ENCODE assay signal across 8 cellular contexts in the genomic region with DNA sequence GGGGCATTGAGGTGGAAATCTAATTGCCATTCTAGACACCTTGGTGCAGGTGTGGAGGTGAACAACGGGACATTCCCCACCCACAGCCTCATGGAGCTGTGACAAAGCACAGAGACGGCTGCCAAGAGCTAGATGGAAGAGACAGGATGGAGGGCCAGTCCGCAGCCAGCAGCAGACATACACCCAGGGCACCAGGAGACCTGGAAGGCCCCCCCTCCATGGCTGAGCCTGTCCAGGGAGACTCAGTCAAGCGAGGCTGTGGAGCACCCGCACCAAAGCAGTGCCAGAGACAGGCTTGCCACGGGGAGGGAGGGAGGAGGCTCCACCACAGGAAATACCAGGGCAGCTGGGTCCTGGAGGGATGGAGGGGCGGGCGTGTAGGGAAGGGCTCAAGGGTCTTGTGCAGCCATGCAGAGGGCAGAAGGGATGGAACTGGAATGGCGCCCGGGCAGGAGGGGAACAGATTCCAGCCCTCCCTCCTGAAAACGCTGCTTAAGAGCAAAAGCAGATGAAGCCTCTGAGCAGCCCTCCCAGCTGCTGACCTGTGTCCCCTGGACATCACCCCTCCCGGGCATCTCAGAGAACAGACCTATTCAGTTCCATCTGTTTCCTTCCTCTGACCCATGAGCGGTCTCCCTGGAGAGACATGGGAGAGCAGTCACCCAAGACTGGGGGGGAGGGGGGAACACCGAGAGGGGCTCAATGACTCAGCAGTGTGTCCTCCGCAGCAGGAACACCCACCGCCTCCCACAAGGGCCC. TPM values are rescaled to one million over a fixed set of nuclear protein-coding genes. Genes with fewer than 3 reads are reported as not detected.
DNase-seq lines count a peak whose midpoint lies in the region; ATAC-seq and TF ChIP-seq lines count a peak whose summit lies in the region.
"Had no signal": no experiment of that assay in that cellular context is flagged by ENCODE, and none has a peak within 500 bp of the region (broad histone marks: within the 10 kb centered on the region; RNA-seq: fewer than 3 reads in every experiment).

No MANE protein-coding gene starts in this region.

- H4K20me1 ChIP-seq in GM23338 (replicated peaks; ENCODE audit: insufficient read depth) = peaks cover 50% of the 10 kb centered on the region

- no peaks in the 10 kb centered on the region for H3K36me3 ChIP-seq in GM23338 (ENCODE audit: insufficient read depth)
- H3K36me3 ChIP-seq in RWPE2 (ENCODE audit: low read depth) = no peaks in the 10 kb centered on the region

- H3K4me1 ChIP-seq in GM23338 (ENCODE audit: insufficient read depth) (peaks cover 35% of the 10 kb centered on the region), RWPE2 (ENCODE audit: insufficient read depth, poor library complexity, severe bottlenecking) (peaks cover 12% of the 10 kb centered on the region)

- H3K27me3 Mint-ChIP-seq in GM23338 (ENCODE audit: insufficient read depth, low read depth, poor library complexity) (peaks cover 14% of the 10 kb centered on the region), neural crest cell (ENCODE audit: low read depth) (no peaks in the 10 kb centered on the region)

- no peak overlapping the region for H2AFZ ChIP-seq in GM23338

- H3K36me3 Mint-ChIP-seq in GM23338 (ENCODE audit: low read depth) (peaks cover 3% of the 10 kb centered on the region; the same call in 1 of the 3 replicates), neural crest cell (ENCODE audit: low read depth) (no peaks in the 10 kb centered on the region)

- H3K27ac Mint-ChIP-seq in GM23338 = peak overlapping the region; percentile 95
- peak overlapping the region; percentile 95 for H3K27ac Mint-ChIP-seq in neural crest cell (ENCODE audit: unreplicated experiment)

- H3K79me2 ChIP-seq in GM23338 (replicated peaks; ENCODE audit: insufficient read depth) = peaks cover 100% of the 10 kb centered on the region

- H3K4me3 Mint-ChIP-seq in GM23338 (peak overlapping the region; percentile 55; the same call in 2 of the 3 replicates), neural crest cell (peak overlapping the region; percentile 67)

- H3K4me1 Mint-ChIP-seq in GM23338 (peaks cover 47% of the 10 kb centered on the region), neural crest cell (peaks cover 62% of the 10 kb centered on the region)

- peak overlapping the region; percentile 78; the same call in 1 of the 2 replicates for H3K27ac ChIP-seq in GM23338 (ENCODE audit: low read depth)
- peak overlapping the region; percentile 35 for H3K27ac ChIP-seq in RWPE2 (ENCODE audit: poor library complexity, severe bottlenecking)

- DNase-seq in GM23338 (ENCODE audit: low spot score) = peak; percentile 47
- DNase-seq in RWPE2 (ENCODE audit: low spot score) = no peak
- peak; percentile 35 for DNase-seq in epithelial cell of esophagus (ENCODE audit: low read depth)
- DNase-seq in neural crest cell (ENCODE audit: low read depth, low spot score) = peak; percentile 36
- DNase-seq in NK-92 treated with Interleukin-12 subunit alpha and Interleukin-12 subunit beta, amount 100 ng/mL, for 24 hours (lab: John Stamatoyannopoulos, UW) = no peak

- H3K9me2 ChIP-seq in GM23338 (ENCODE audit: insufficient read depth) = no peaks in the 10 kb centered on the region

- H3F3A ChIP-seq in GM23338 (replicated peaks; ENCODE audit: low read depth) = no peaks in the 10 kb centered on the region; the same call in 1 of the 2 replicates

- TF ChIP-seq CTCF in GM23338 (conservative IDR thresholded peaks at IDR 0.05; ENCODE audit: low read depth in 2 of 2) = no peak
- TF ChIP-seq CTCF in RWPE2 (IDR thresholded peaks at IDR 0.05; ENCODE audit: poor library complexity, severe bottlenecking) = no peak
- no peak for TF ChIP-seq CTCF in epithelial cell of esophagus (IDR thresholded peaks at IDR 0.05; ENCODE audit: insufficient read depth, low read depth, low read length, missing control alignments)
- no peak for TF ChIP-seq CTCF in neural crest cell (conservative IDR thresholded peaks at IDR 0.05)

- no peaks in the 10 kb centered on the region for H3K9me3 ChIP-seq in RWPE2 (ENCODE audit: severe bottlenecking)

- H3K9me3 Mint-ChIP-seq in GM23338 = no peaks in the 10 kb centered on the region
- H3K9me3 Mint-ChIP-seq in neural crest cell = no peaks in the 10 kb centered on the region

- H3K27me3 ChIP-seq in GM23338 (ENCODE audit: insufficient read depth) = no peaks in the 10 kb centered on the region
- no peaks in the 10 kb centered on the region for H3K27me3 ChIP-seq in RWPE2 (ENCODE audit: insufficient read depth, poor library complexity, severe bottlenecking)

- peak overlapping the region; percentile 73 for H3K4me2 ChIP-seq in GM23338

- H3K4me3 ChIP-seq in GM23338 = 0 out of 2 replicates have a peak overlapping the region, but pooled peaks have one; percentile 35
- no peak overlapping the region for H3K4me3 ChIP-seq in RWPE2 (ENCODE audit: severe bottlenecking)
- no peak overlapping the region for H3K4me3 ChIP-seq in epithelial cell of esophagus (ENCODE audit: low read length)

- ATAC-seq in GM23338 (peak; percentile 22), RWPE2 (ENCODE audit: low read depth) (peak; percentile 78), HG03039 (IDR thresholded peaks at IDR 0.05; ENCODE audit: unreplicated experiment) (no peak), HG02973 (IDR thresholded peaks at IDR 0.05; ENCODE audit: unreplicated experiment) (no peak)

TF ChIP-seq in GM23338, 12 proteins besides CTCF, POLR2A, EP300 and RAD21:
- TF ChIP-seq STAT1 (IDR thresholded peaks at IDR 0.05; ENCODE audit: unreplicated experiment) = no peak
- no peak for TF ChIP-seq JUNB (IDR thresholded peaks at IDR 0.05; ENCODE audit: unreplicated experiment)
- TF ChIP-seq CREB1 (CRISPR knock-in tag; IDR thresholded peaks at IDR 0.05; ENCODE audit: low read depth) = no peak
- TF ChIP-seq NANOG (IDR thresholded peaks at IDR 0.05; ENCODE audit: borderline replicate concordance) = no peak
- TF ChIP-seq, protein P1, sequence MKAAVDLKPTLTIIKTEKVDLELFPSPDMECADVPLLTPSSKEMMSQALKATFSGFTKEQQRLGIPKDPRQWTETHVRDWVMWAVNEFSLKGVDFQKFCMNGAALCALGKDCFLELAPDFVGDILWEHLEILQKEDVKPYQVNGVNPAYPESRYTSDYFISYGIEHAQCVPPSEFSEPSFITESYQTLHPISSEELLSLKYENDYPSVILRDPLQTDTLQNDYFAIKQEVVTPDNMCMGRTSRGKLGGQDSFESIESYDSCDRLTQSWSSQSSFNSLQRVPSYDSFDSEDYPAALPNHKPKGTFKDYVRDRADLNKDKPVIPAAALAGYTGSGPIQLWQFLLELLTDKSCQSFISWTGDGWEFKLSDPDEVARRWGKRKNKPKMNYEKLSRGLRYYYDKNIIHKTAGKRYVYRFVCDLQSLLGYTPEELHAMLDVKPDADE (IDR thresholded peaks at IDR 0.05) = no peak

RNA-seq across cellular contexts. Expression of a gene that starts 14.4 kb away (rescaled TPM):
- total RNA-seq in GM23338 (2014; rRNA removed; shearing (Covaris generic)) = 23.9 and 25.7 TPM in 2 replicates
- polyA plus RNA-seq in GM23338 (2016; fragmentation: Nextera tagmentation; extraction: Ambion mirVana) = 31.3 and 32.5 TPM in 2 replicates
- total RNA-seq in neural crest cell = 57.6 and 62.9 TPM in 2 replicates

RNA-seq across cellular contexts. Expression of a gene that starts 38.6 kb away (rescaled TPM):
- 0.66 TPM in 1 of 2 replicates, not detected in the other for total RNA-seq in GM23338 (2014; rRNA removed; shearing (Covaris generic))
- 0.42 and 0.73 TPM in 2 replicates for polyA plus RNA-seq in GM23338 (2016; fragmentation: Nextera tagmentation; extraction: Ambion mirVana)
- not detected in 2 replicates for total RNA-seq in neural crest cell
- total RNA-seq: T-helper 2 cell treated with Interferon-gamma antibody and Interleukin-4, amounts not matched to agents 100 ng/mL and 5 ng/mL, for 36 hours had no signal

RNA-seq across cellular contexts. Expression of a gene that starts 38.8 kb away (rescaled TPM):
- total RNA-seq in GM23338 (2014; rRNA removed; shearing (Covaris generic)) = 4.0 and 5.9 TPM in 2 replicates
- 1.5 and 2.5 TPM in 2 replicates for polyA plus RNA-seq in GM23338 (2016; fragmentation: Nextera tagmentation; extraction: Ambion mirVana)
- 9.0 and 9.6 TPM in 2 replicates for total RNA-seq in neural crest cell

Comparison
In these comparisons a context has a peak if more than half of its experiments do, and no peak if none do; other contexts are left out.
1. ATAC-seq: peak in GM23338 (single experiment) and RWPE2 (single experiment); none in HG03039 (single experiment) and HG02973 (single experiment).
2. DNase-seq: peak in GM23338 (single experiment), epithelial cell of esophagus (single experiment) and neural crest cell (single experiment); none in RWPE2 (single experiment) and NK-92 treated with Interleukin-12 subunit alpha and Interleukin-12 subunit beta, amount 100 ng/mL, for 24 hours (single experiment).